In genomic region chr19:48964205-48965032, GRCh38 we compare ENCODE assay signal across 6 cellular contexts. TPM values are rescaled to one million over a fixed set of nuclear protein-coding genes. Genes with fewer than 3 reads are reported as not detected.
DNase-seq lines count a peak whose midpoint lies in the region; ATAC-seq and TF ChIP-seq lines count a peak whose summit lies in the region.

No MANE protein-coding gene starts in this region.

- peak overlapping the region; percentile 99 for H3K4me3 Mint-ChIP-seq in WTC11

- H3K27ac Mint-ChIP-seq in WTC11, result peak overlapping the region; percentile 99

- TF ChIP-seq CTCF in GM12875 (IDR thresholded peaks at IDR 0.05; ENCODE audit: borderline replicate concordance, insufficient read depth, low read depth, low read length) (no peak), WTC11 (IDR thresholded peaks at IDR 0.05) (no peak), liver (IDR thresholded peaks at IDR 0.05; ENCODE audit: low read depth, low read length, missing input control) (no peak)

- ATAC-seq in WTC11, result no peak
- no peak for ATAC-seq in HG02885 (IDR thresholded peaks at IDR 0.05; ENCODE audit: poor library complexity, unreplicated experiment)

- H3K4me3 ChIP-seq in GM12875 (ENCODE audit: low read depth, low read length) (peak overlapping the region; percentile 68), liver (ENCODE audit: low read depth in 1 of 3, low read length in 3 of 3) (peak overlapping the region; percentile 53 to 69 (median 64))

- peak; percentile 54 for DNase-seq in WTC11 (ENCODE audit: low spot score)
- no peak for DNase-seq in stimulated activated CD8-positive, alpha-beta memory T cell treated with anti-CD3 and anti-CD28 coated beads, Interleukin-4, amount 100 ng/mL, for 48 hours
- no peak for DNase-seq in putamen (ENCODE audit: low spot score)

- H3K27me3 Mint-ChIP-seq in WTC11 (ENCODE audit: low read depth), result no peaks in the 10 kb centered on the region

- POLR2A ChIA-PET in WTC11 (lab: Charles Lee), result interaction anchor here (0.6 to 1.4 kb wide), 10 partner anchors 29 to 335 kb away, joined by 3 to 6 read pairs (median 3); partner anchors contain the start of genes GYS1, PPP1R15A and RUVBL2

- H3K27me3 ChIP-seq in liver (ENCODE audit: control insufficient read depth in 4 of 4, insufficient read depth in 4 of 4, low read length in 3 of 4), result no peaks in the 10 kb centered on the region

- H3K4me1 ChIP-seq in liver (ENCODE audit: control insufficient read depth in 4 of 4, insufficient read depth in 4 of 4, low read length in 3 of 4), result peaks cover 7 to 36% (median 25%) of the 10 kb centered on the region in 4 donors

- WGBS in liver, result 6% methylated on average over 19 of the region's 19 CpGs

- no peaks in the 10 kb centered on the region for H3K9me3 ChIP-seq in liver (ENCODE audit: control insufficient read depth in 4 of 4, low read length in 3 of 4)

- H3K36me3 Mint-ChIP-seq in WTC11, result peaks cover 40% of the 10 kb centered on the region

- H3K27ac ChIP-seq in liver (ENCODE audit: low read depth in 1 of 2, low read length in 2 of 2), result peak overlapping the region; percentile 90 to 96

- H3K4me1 Mint-ChIP-seq in WTC11, result peaks cover 33% of the 10 kb centered on the region

- peaks cover 0 to 5% (median 1%) of the 10 kb centered on the region in 4 donors for H3K36me3 ChIP-seq in liver (ENCODE audit: control insufficient read depth in 4 of 4, insufficient read depth in 3 of 4, low read depth in 1 of 4, low read length in 3 of 4)

- CTCF ChIA-PET in WTC11 (lab: Charles Lee), result interaction anchor here (0.6 to 2.2 kb wide), 9 partner anchors 29 to 176 kb away, joined by 3 to 13 read pairs (median 4); partner anchors contain the start of genes DHDH, GYS1 and RUVBL2

- H3K9ac ChIP-seq in liver (ENCODE audit: low read depth in 1 of 2, low read length in 2 of 2), result peak overlapping the region; percentile 92

- H3K9me3 Mint-ChIP-seq in WTC11, result peaks cover 4% of the 10 kb centered on the region

- TF ChIP-seq RAD21 in liver (IDR thresholded peaks at IDR 0.05), result no peak

TF ChIP-seq in WTC11, 78 proteins besides CTCF, POLR2A, EP300 and RAD21:
- TF ChIP-seq, protein P1, sequence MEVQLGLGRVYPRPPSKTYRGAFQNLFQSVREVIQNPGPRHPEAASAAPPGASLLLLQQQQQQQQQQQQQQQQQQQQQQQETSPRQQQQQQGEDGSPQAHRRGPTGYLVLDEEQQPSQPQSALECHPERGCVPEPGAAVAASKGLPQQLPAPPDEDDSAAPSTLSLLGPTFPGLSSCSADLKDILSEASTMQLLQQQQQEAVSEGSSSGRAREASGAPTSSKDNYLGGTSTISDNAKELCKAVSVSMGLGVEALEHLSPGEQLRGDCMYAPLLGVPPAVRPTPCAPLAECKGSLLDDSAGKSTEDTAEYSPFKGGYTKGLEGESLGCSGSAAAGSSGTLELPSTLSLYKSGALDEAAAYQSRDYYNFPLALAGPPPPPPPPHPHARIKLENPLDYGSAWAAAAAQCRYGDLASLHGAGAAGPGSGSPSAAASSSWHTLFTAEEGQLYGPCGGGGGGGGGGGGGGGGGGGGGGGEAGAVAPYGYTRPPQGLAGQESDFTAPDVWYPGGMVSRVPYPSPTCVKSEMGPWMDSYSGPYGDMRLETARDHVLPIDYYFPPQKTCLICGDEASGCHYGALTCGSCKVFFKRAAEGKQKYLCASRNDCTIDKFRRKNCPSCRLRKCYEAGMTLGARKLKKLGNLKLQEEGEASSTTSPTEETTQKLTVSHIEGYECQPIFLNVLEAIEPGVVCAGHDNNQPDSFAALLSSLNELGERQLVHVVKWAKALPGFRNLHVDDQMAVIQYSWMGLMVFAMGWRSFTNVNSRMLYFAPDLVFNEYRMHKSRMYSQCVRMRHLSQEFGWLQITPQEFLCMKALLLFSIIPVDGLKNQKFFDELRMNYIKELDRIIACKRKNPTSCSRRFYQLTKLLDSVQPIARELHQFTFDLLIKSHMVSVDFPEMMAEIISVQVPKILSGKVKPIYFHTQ (CRISPR knock-in tag; IDR thresholded peaks at IDR 0.05), result no peak
- TF ChIP-seq, protein P2, sequence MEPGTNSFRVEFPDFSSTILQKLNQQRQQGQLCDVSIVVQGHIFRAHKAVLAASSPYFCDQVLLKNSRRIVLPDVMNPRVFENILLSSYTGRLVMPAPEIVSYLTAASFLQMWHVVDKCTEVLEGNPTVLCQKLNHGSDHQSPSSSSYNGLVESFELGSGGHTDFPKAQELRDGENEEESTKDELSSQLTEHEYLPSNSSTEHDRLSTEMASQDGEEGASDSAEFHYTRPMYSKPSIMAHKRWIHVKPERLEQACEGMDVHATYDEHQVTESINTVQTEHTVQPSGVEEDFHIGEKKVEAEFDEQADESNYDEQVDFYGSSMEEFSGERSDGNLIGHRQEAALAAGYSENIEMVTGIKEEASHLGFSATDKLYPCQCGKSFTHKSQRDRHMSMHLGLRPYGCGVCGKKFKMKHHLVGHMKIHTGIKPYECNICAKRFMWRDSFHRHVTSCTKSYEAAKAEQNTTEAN (CRISPR knock-in tag; IDR thresholded peaks at IDR 0.05), result no peak
- peak; percentile 7; the same call in 1 of the 2 replicates for TF ChIP-seq ZNF423 (CRISPR knock-in tag; IDR thresholded peaks at IDR 0.05)

TF ChIP-seq in liver, 16 proteins besides CTCF, POLR2A, EP300 and RAD21:
- TF ChIP-seq TAF1 (conservative IDR thresholded peaks at IDR 0.05), result no peak
- peak; percentile 21 for TF ChIP-seq MAX (IDR thresholded peaks at IDR 0.05)

RNA-seq across cellular contexts. Expression of gene FTL, which starts 0.7 kb away (rescaled TPM):
- total RNA-seq in WTC11 (2021) (1,061 to 1,225 TPM (median 1,202 TPM) in 3 replicates), liver (1,000 to 10,000 TPM; 2,528 to 9,360 TPM)
- over 10,000 TPM; 15,042 to 16,395 TPM for polyA plus RNA-seq in liver

RNA-seq across cellular contexts. Expression of gene BAX, which starts 9.7 kb away (rescaled TPM):
- total RNA-seq in WTC11 (2021) (346 to 387 TPM (median 351 TPM) in 3 replicates), liver (10 to 100 TPM; 10.8 to 18.7 TPM)
- polyA plus RNA-seq in liver, result 10 to 100 TPM; 10.5 to 27.0 TPM

RNA-seq across cellular contexts. Expression of gene GYS1, which starts 28.7 kb away (rescaled TPM):
- total RNA-seq in WTC11 (2021), result 45.9 to 52.0 TPM (median 46.1 TPM) in 3 replicates
- total RNA-seq in liver, result 1 to 10 TPM; 8.4 to 8.7 TPM
- 1 to 10 TPM; 2.6 to 4.2 TPM for polyA plus RNA-seq in liver

RNA-seq across cellular contexts. Expression of gene RUVBL2, which starts 29.3 kb away (rescaled TPM):
- total RNA-seq in WTC11 (2021) (168 to 178 TPM (median 169 TPM) in 3 replicates), liver (10 to 100 TPM; 52.5 to 80.1 TPM)
- polyA plus RNA-seq in liver, result 10 to 100 TPM; 29.6 to 46.7 TPM

RNA-seq across cellular contexts. Expression of gene DHDH, which starts 30.9 kb away (rescaled TPM):
- total RNA-seq in WTC11 (2021) (3.0 to 3.4 TPM (median 3.1 TPM) in 3 replicates), liver (1 to 10 TPM in 1 of 2 donors, not detected in 1; 1.3 TPM)
- under 1 TPM in 1 of 2 donors, not detected in 1; 0.16 TPM for polyA plus RNA-seq in liver

Comparison
In these comparisons a context has a peak if more than half of its experiments do, and no peak if none do; other contexts are left out.
1. RNA of gene BAX, which starts 9.7 kb away (total RNA-seq): 346 to 387 TPM in WTC11; 10.8 to 18.7 TPM in liver; every median in the first group is over 10 times any median in the second.